In genomic region chr13:113658836-113659235, GRCh38 we compare ENCODE assay signal across 26 cellular contexts. TPM values are rescaled to one million over a fixed set of nuclear protein-coding genes. Genes with fewer than 3 reads are reported as not detected.
DNase-seq lines count a peak whose midpoint lies in the region; ATAC-seq and TF ChIP-seq lines count a peak whose summit lies in the region.
"Had no signal": no experiment of that assay in that cellular context is flagged by ENCODE, and none has a peak within 500 bp of the region (broad histone marks: within the 10 kb centered on the region; RNA-seq: fewer than 3 reads in every experiment).

No MANE protein-coding gene starts in this region.

- no peak overlapping the region for H3K27ac ChIP-seq in heart right ventricle
- H3K27ac ChIP-seq in WERI-Rb-1, result no peak overlapping the region
- H3K27ac ChIP-seq: ascending aorta, cardiac muscle cell, esophagus muscularis mucosa had no signal

- peak; percentile 10 for DNase-seq in Right ventricle myocardium superior
- no peak for DNase-seq in heart right ventricle
- peak; percentile 11 for DNase-seq in WERI-Rb-1
- peak; percentile 87 for DNase-seq in mesenteric fat pad (ENCODE audit: low spot score)
- DNase-seq in type B pancreatic cell (ENCODE audit: extremely low spot score, unreplicated experiment), result peak; percentile 58
- DNase-seq in SIG-M5 (lab: John Stamatoyannopoulos, UW), result no peak
- DNase-seq: ACHN; activated CD4-positive, alpha-beta T cell treated with anti-CD3 and anti-CD28 coated beads for 1 hour; foreskin melanocyte; Karpas-422; naive B cell; NCI-H1436 treated with DMSO at 0.1 percent for 48 hours; NCI-H774; stimulated activated CD4-positive, alpha-beta T cell treated with anti-CD3 and anti-CD28 coated beads, Interleukin-2, amount 100 ng/mL, for 24 hours; T-helper 1 cell; trophoblast cell had no signal

- ATAC-seq in Right ventricle myocardium superior (ENCODE audit: poor library complexity) (no peak), heart right ventricle (no peak), HG03108 (IDR thresholded peaks at IDR 0.05; ENCODE audit: unreplicated experiment) (no peak), HG03378 (IDR thresholded peaks at IDR 0.05; ENCODE audit: unreplicated experiment) (no peak)
- ATAC-seq: HCT116, left colon had no signal

- TF ChIP-seq CTCF in heart right ventricle (IDR thresholded peaks at IDR 0.05) (no peak), WERI-Rb-1 (IDR thresholded peaks at IDR 0.05; ENCODE audit: low read depth, low read length) (no peak), type B pancreatic cell (conservative IDR thresholded peaks at IDR 0.05) (no peak)

- H3K36me3 ChIP-seq in heart right ventricle, result no peaks in the 10 kb centered on the region
- H3K36me3 ChIP-seq in WERI-Rb-1, result no peaks in the 10 kb centered on the region
- H3K36me3 ChIP-seq: ascending aorta, cardiac muscle cell, esophagus muscularis mucosa had no signal

- H3K4me1 ChIP-seq in heart right ventricle, result no peaks in the 10 kb centered on the region
- H3K4me1 ChIP-seq: ascending aorta, esophagus muscularis mucosa had no signal

- H3K4me3 Mint-ChIP-seq in type B pancreatic cell, result no peak overlapping the region
- H3K4me3 Mint-ChIP-seq: naive B cell had no signal

- peaks cover 0 to 25% (median 5%) of the 10 kb centered on the region in 11 donors for H3K9me3 ChIP-seq in heart right ventricle
- H3K9me3 ChIP-seq in WERI-Rb-1 (ENCODE audit: severe bottlenecking), result peaks cover 8% of the 10 kb centered on the region

- no peaks in the 10 kb centered on the region for H3K9me3 Mint-ChIP-seq in type B pancreatic cell

- H3K4me1 Mint-ChIP-seq in type B pancreatic cell (ENCODE audit: unreplicated experiment), result peaks cover 5% of the 10 kb centered on the region

- no peaks in the 10 kb centered on the region for H3K36me3 Mint-ChIP-seq in type B pancreatic cell

- H3K27ac Mint-ChIP-seq in type B pancreatic cell, result no peak overlapping the region
- H3K27ac Mint-ChIP-seq: activated naive CD4-positive, alpha-beta T cell treated with anti-CD3 and anti-CD28 coated beads, Interleukin-2, amount 50 U/mL, for 72 hours; naive B cell had no signal

- WGBS in heart right ventricle, 2 donors, result 80 to 83% methylated on average over 14 of the region's 14 CpGs

- intact Hi-C loops in Right ventricle myocardium superior (cut with DNase I) (no loop called here), heart right ventricle (cut with DNase I) (no loop called here)

- peaks cover 0 to 4% (median 0%) of the 10 kb centered on the region in 7 donors for H3K27me3 ChIP-seq in heart right ventricle
- no peaks in the 10 kb centered on the region for H3K27me3 ChIP-seq in WERI-Rb-1 (ENCODE audit: insufficient read depth, low read depth, severe bottlenecking)
- H3K27me3 ChIP-seq: ascending aorta, cardiac muscle cell had no signal

- peaks cover under 1% of the 10 kb centered on the region for H3K27me3 Mint-ChIP-seq in type B pancreatic cell

- no peak overlapping the region for H3K4me3 ChIP-seq in heart right ventricle
- H3K4me3 ChIP-seq in WERI-Rb-1 (ENCODE audit: low read depth, low read length), result no peak overlapping the region
- H3K4me3 ChIP-seq: ascending aorta, cardiac muscle cell, esophagus muscularis mucosa, smooth muscle cell had no signal

RNA-seq across cellular contexts. Expression of gene ATP4B, which starts 0.8 kb away (rescaled TPM):
- total RNA-seq in Right ventricle myocardium superior, result not detected
- total RNA-seq in heart right ventricle, result not detected
- under 1 TPM in 1 of 2 donors, not detected in 1; 0.01 TPM for polyA plus RNA-seq in heart right ventricle
- not detected for total RNA-seq in mesenteric fat pad
- total RNA-seq in type B pancreatic cell (ENCODE audit: low replicate concordance), result 2.0 and 26.7 TPM in 2 replicates
- total RNA-seq: activated CD8-positive, alpha-beta memory T cell treated with anti-CD3 and anti-CD28 coated beads for 36 hours; activated naive CD4-positive, alpha-beta T cell treated with anti-CD3 and anti-CD28 coated beads, Interleukin-2, amount 50 U/mL, for 72 hours; ascending aorta; cardiac muscle cell; esophagus muscularis mucosa; left colon; smooth muscle cell had no signal
- polyA plus RNA-seq: smooth muscle cell had no signal

RNA-seq across cellular contexts. Expression of gene GRK1, which starts 8.2 kb away (rescaled TPM):
- total RNA-seq in Right ventricle myocardium superior (0.13 TPM), heart right ventricle (under 1 TPM in 6 of 10 donors, not detected in 4; 0.09 to 0.79 (median 0.22) TPM), mesenteric fat pad (not detected), type B pancreatic cell (ENCODE audit: low replicate concordance) (0.24 and 0.85 TPM in 2 replicates)
- under 1 TPM; 0.01 to 0.22 TPM for polyA plus RNA-seq in heart right ventricle
- total RNA-seq: ascending aorta, smooth muscle cell had no signal
- polyA plus RNA-seq: smooth muscle cell had no signal

Comparison
In these comparisons a context has a peak if more than half of its experiments do, and no peak if none do; other contexts are left out.
1. DNase-seq: peak in Right ventricle myocardium superior (single experiment), WERI-Rb-1 (single experiment), mesenteric fat pad (single experiment) and type B pancreatic cell (single experiment); none in heart right ventricle (0 of 2) and SIG-M5 (single experiment).